ENCODE assay signal across 9 cellular contexts in the genomic region with DNA sequence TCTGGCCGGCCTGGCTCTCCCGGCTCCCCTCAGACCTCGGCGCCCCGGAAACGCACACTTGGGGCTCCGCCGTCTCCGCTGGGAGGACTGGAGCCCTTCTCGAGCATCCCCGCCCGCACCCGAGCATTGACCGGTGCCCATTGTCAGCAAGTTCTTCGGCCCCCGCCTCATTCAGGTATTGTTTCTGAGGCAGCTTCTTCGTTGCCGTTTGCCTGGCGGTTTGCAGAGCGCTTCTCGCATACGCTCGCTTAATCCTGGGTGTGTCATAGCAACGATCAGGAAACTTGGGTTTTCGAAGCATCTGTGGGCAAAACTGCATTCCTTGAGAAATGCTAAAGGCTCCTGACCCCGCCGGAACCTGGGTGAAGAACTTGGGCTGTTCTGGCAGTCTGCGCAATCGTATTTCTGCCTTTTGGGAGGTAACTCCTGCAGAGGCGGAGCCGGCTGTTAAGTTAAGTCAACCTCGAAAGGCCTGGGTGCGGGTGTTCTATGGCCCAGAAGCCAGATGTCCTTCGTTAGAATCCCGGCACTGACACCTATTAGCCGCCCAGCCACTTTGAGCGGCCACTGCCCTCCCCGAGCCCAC. TPM values are rescaled to one million over a fixed set of nuclear protein-coding genes. Genes with fewer than 3 reads are reported as not detected.
DNase-seq lines count a peak whose midpoint lies in the region; ATAC-seq, FAIRE-seq and TF ChIP-seq lines count a peak whose summit lies in the region.
"Had no signal": no experiment of that assay in that cellular context is flagged by ENCODE, and none has a peak within 500 bp of the region (broad histone marks: within the 10 kb centered on the region; RNA-seq: fewer than 3 reads in every experiment).

No MANE protein-coding gene starts in this region.

- H2AFZ ChIP-seq in KMS-11 (ENCODE audit: low read depth) (no peak overlapping the region), HepG2 (ENCODE audit: low read length) (no peak overlapping the region)

- DNase-seq in ELF-1 (ENCODE audit: low read depth, low spot score) (peak; percentile 69), T-helper 2 cell (peak in 4 of 5 experiments; percentile 14 to 61 (median 27)), choroid plexus epithelial cell (ENCODE audit: low read depth) (peak; percentile 61), HepG2 (ENCODE audit: low spot score) (peak; percentile 48), GM19238 (ENCODE audit: insufficient read length, low spot score) (no peak)
- DNase-seq in stimulated activated CD4-positive, alpha-beta T cell treated with anti-CD3 and anti-CD28 coated beads, Interleukin-4, amount 100 ng/mL, for 24 hours = peak; percentile 43

- ATAC-seq in GM21619 (IDR thresholded peaks at IDR 0.05; ENCODE audit: unreplicated experiment) (peak; percentile 23), HepG2 (peak; percentile 72)

- no peaks in the 10 kb centered on the region for H4K20me1 ChIP-seq in KMS-11 (ENCODE audit: insufficient read depth)
- no peaks in the 10 kb centered on the region for H4K20me1 ChIP-seq in HepG2 (ENCODE audit: insufficient read depth, low read length)

- H3K4me1 ChIP-seq in KMS-11 (ENCODE audit: low read depth, poor library complexity, severe bottlenecking) (peaks cover 22% of the 10 kb centered on the region), HepG2 (ENCODE audit: insufficient read depth, low read length) (peaks cover 47% of the 10 kb centered on the region)

- H3K27ac ChIP-seq in KMS-11 = peak overlapping the region; percentile 30; the same call in 1 of the 2 replicates
- H3K27ac ChIP-seq in HepG2 (ENCODE audit: extremely low read length, insufficient read depth, low read length) = peak overlapping the region; percentile 65

- WGBS in HepG2 (ENCODE audit: low lambda C conversion rate) = 2% methylated on average over 19 of the region's 38 CpGs

- POLR2A ChIA-PET in HepG2 (lab: Yijun Ruan, JAX) = no interaction called here

- no peak for TF ChIP-seq RAD21 in HepG2 (CRISPR knock-in tag; IDR thresholded peaks at IDR 0.05)

- H3K4me3 ChIP-seq in KMS-11 (IDR thresholded peaks at IDR 0.05; ENCODE audit: insufficient read depth, low read depth, low read length) = no peak overlapping the region
- H3K4me3 ChIP-seq in choroid plexus epithelial cell (ENCODE audit: low read depth, low read length) = peak overlapping the region; percentile 89
- peak overlapping the region; percentile 91 to 98 (median 92) for H3K4me3 ChIP-seq in HepG2 (replicated peaks in 1 of 3; ENCODE audit: insufficient read depth in 1 of 3, low read depth in 2 of 3, low read length in 3 of 3)

- peak overlapping the region; percentile 12; the same call in 1 of the 2 replicates for H3K9ac ChIP-seq in KMS-11
- peak overlapping the region; percentile 71 for H3K9ac ChIP-seq in HepG2 (ENCODE audit: insufficient read depth, low read depth, low read length)

- H3K4me2 ChIP-seq in KMS-11 = peak overlapping the region; percentile 73
- H3K4me2 ChIP-seq in HepG2 (ENCODE audit: low read depth, low read length) = peak overlapping the region; percentile 87

- TF ChIP-seq POLR2A in HepG2 (IDR thresholded peaks at IDR 0.05; ENCODE audit: insufficient read depth in 1 of 2, low read depth in 2 of 2, low read length in 2 of 2) = no peak

- CTCF ChIA-PET in HepG2 (lab: Yijun Ruan, JAX; ENCODE audit: low intra/inter-chr PET ratio, low total read pairs) = no interaction called here

- TF ChIP-seq CTCF in KMS-11 (conservative IDR thresholded peaks at IDR 0.05; ENCODE audit: low read depth, low read length) = no peak
- TF ChIP-seq CTCF in choroid plexus epithelial cell (conservative IDR thresholded peaks at IDR 0.05; ENCODE audit: low read depth, low read length) = no peak
- TF ChIP-seq CTCF in HepG2 (CRISPR knock-in tag; IDR thresholded peaks at IDR 0.05) = no peak

- H3K27me3 ChIP-seq in KMS-11 (ENCODE audit: insufficient read depth, low read depth) (no peaks in the 10 kb centered on the region), HepG2 (ENCODE audit: control insufficient read depth in 1 of 2, insufficient read depth in 2 of 2, low read length in 2 of 2) (no peaks in the 10 kb centered on the region; a peak in 1 of 5 replicates)

- H3K36me3 ChIP-seq in KMS-11 (ENCODE audit: insufficient read depth) = no peaks in the 10 kb centered on the region
- H3K36me3 ChIP-seq in HepG2 (replicated peaks in 1 of 2; ENCODE audit: control insufficient read depth in 1 of 2, insufficient read depth in 2 of 2, low read length in 2 of 2) = no peaks in the 10 kb centered on the region

- H3K9me3 ChIP-seq in HepG2 (ENCODE audit: low read length) = no peaks in the 10 kb centered on the region

- intact Hi-C loops in HepG2 (cut with micrococcal nuclease; ENCODE audit: unreplicated experiment) = loop anchor here (2.0 to 5.0 kb wide), 2 partner anchors 27 to 138 kb away; a partner anchor contains a TSS

- in situ Hi-C loops in HepG2 (cut with HindIII; ENCODE audit: extremely low pct_ligation_motif_present, low pct_unique_long_range_greater_than_20kb) = no loop called here

- no TSS peak for BruUV-seq in HepG2 (replicated peaks; lab: Mats Ljungman, UMichigan)

- H3K79me2 ChIP-seq in KMS-11 (ENCODE audit: insufficient read depth, low read depth) (peaks cover 42% of the 10 kb centered on the region), HepG2 (ENCODE audit: insufficient read depth, low read length) (peaks cover 60% of the 10 kb centered on the region)

- no peak for TF ChIP-seq EP300 in HepG2 (IDR thresholded peaks at IDR 0.05; ENCODE audit: low read depth in 2 of 2, low read length in 2 of 2)
- TF ChIP-seq EP300 in HepG2 (CRISPR knock-in tag; IDR thresholded peaks at IDR 0.05; ENCODE audit: borderline replicate concordance) = no peak

- peak; percentile 61 for FAIRE-seq in HepG2 (lab: Jason Lieb, UNC)
- FAIRE-seq: frontal cortex had no signal

RNA-seq across cellular contexts. Expression of a gene that starts 0.5 kb away (rescaled TPM):
- 27.3 and 52.3 TPM in 2 replicates for total RNA-seq in HepG2 (2016; rRNA removed; fragmentation: Illumina TruSeq; extraction: Trizol)
- 3.7 and 3.9 TPM in 2 replicates for total RNA-seq in HepG2 (2016; cell fraction: cytosol; rRNA removed; fragmentation: Illumina TruSeq; extraction: Trizol; ENCODE audit: low read depth)
- 28.0 and 52.9 TPM in 2 replicates for total RNA-seq in HepG2 (2016; cell fraction: insoluble cytoplasmic fraction; rRNA removed; fragmentation: Illumina TruSeq; extraction: Trizol)
- 10.2 and 11.8 TPM in 2 replicates for total RNA-seq in HepG2 (2016; cell fraction: membrane; rRNA removed; fragmentation: Illumina TruSeq; extraction: Trizol)
- total RNA-seq in HepG2 (2016; cell fraction: nucleus; rRNA removed; fragmentation: Illumina TruSeq; extraction: Trizol) = 10.8 and 11.2 TPM in 2 replicates
- polyA plus RNA-seq in HepG2 (2011; rRNA removed) = 9.6 and 12.5 TPM in 2 replicates
- polyA plus RNA-seq in HepG2 (2011; cell fraction: cytosol; rRNA removed) = 4.6 and 9.0 TPM in 2 replicates
- 2.5 and 3.9 TPM in 2 replicates for polyA plus RNA-seq in HepG2 (2011; cell fraction: nucleus; rRNA removed)
- polyA plus RNA-seq in HepG2 (2012) = 13.2 and 17.7 TPM in 2 replicates
- polyA plus RNA-seq in HepG2 (2016; cell fraction: cytosol; fragmentation: Illumina TruSeq; extraction: Trizol; ENCODE audit: low read depth) = 2.5 and 2.7 TPM in 2 replicates
- 30.5 and 35.4 TPM in 2 replicates for polyA plus RNA-seq in HepG2 (2016; cell fraction: insoluble cytoplasmic fraction; fragmentation: Illumina TruSeq; extraction: Trizol; ENCODE audit: low read depth)
- polyA plus RNA-seq in HepG2 (2016; cell fraction: membrane; fragmentation: Illumina TruSeq; extraction: Trizol; ENCODE audit: low read depth) = 6.1 and 6.2 TPM in 2 replicates
- 11.0 and 12.3 TPM in 2 replicates for polyA plus RNA-seq in HepG2 (2016; cell fraction: nucleus; fragmentation: Illumina TruSeq; extraction: Trizol; ENCODE audit: insufficient read depth, low read depth)
- 4.3 and 5.5 TPM in 2 replicates for polyA minus RNA-seq in HepG2 (2011; rRNA and poly(A)+ RNA removed; ENCODE audit: low replicate concordance)
- 6.6 and 7.2 TPM in 2 replicates for polyA minus RNA-seq in HepG2 (2011; cell fraction: cytosol; rRNA and poly(A)+ RNA removed)
- polyA minus RNA-seq in HepG2 (2011; cell fraction: nucleus; rRNA and poly(A)+ RNA removed) = 4.8 and 11.6 TPM in 2 replicates

RNA-seq across cellular contexts. Expression of a gene that starts 0.7 kb away (rescaled TPM):
- total RNA-seq in HepG2 (2016; rRNA removed; fragmentation: Illumina TruSeq; extraction: Trizol) = 7.5 and 11.3 TPM in 2 replicates
- 1.4 and 1.7 TPM in 2 replicates for total RNA-seq in HepG2 (2016; cell fraction: cytosol; rRNA removed; fragmentation: Illumina TruSeq; extraction: Trizol; ENCODE audit: low read depth)
- total RNA-seq in HepG2 (2016; cell fraction: insoluble cytoplasmic fraction; rRNA removed; fragmentation: Illumina TruSeq; extraction: Trizol) = 7.7 and 10.8 TPM in 2 replicates
- total RNA-seq in HepG2 (2016; cell fraction: membrane; rRNA removed; fragmentation: Illumina TruSeq; extraction: Trizol) = 1.6 and 1.8 TPM in 2 replicates
- 11.1 and 15.1 TPM in 2 replicates for total RNA-seq in HepG2 (2016; cell fraction: nucleus; rRNA removed; fragmentation: Illumina TruSeq; extraction: Trizol)
- polyA plus RNA-seq in HepG2 (2011; rRNA removed) = 7.2 and 7.4 TPM in 2 replicates
- 3.2 and 4.5 TPM in 2 replicates for polyA plus RNA-seq in HepG2 (2011; cell fraction: cytosol; rRNA removed)
- polyA plus RNA-seq in HepG2 (2011; cell fraction: nucleus; rRNA removed) = 17.3 and 18.9 TPM in 2 replicates
- 6.2 and 7.8 TPM in 2 replicates for polyA plus RNA-seq in HepG2 (2012)
- 0.18 and 0.27 TPM in 2 replicates for polyA plus RNA-seq in HepG2 (2016; cell fraction: cytosol; fragmentation: Illumina TruSeq; extraction: Trizol; ENCODE audit: low read depth)
- polyA plus RNA-seq in HepG2 (2016; cell fraction: insoluble cytoplasmic fraction; fragmentation: Illumina TruSeq; extraction: Trizol; ENCODE audit: low read depth) = 4.4 and 4.9 TPM in 2 replicates
- 0.26 and 0.31 TPM in 2 replicates for polyA plus RNA-seq in HepG2 (2016; cell fraction: membrane; fragmentation: Illumina TruSeq; extraction: Trizol; ENCODE audit: low read depth)
- polyA plus RNA-seq in HepG2 (2016; cell fraction: nucleus; fragmentation: Illumina TruSeq; extraction: Trizol; ENCODE audit: insufficient read depth, low read depth) = 12.3 and 14.0 TPM in 2 replicates
- polyA minus RNA-seq in HepG2 (2011; rRNA and poly(A)+ RNA removed; ENCODE audit: low replicate concordance) = 8.9 and 18.6 TPM in 2 replicates
- polyA minus RNA-seq in HepG2 (2011; cell fraction: cytosol; rRNA and poly(A)+ RNA removed) = 5.2 and 12.1 TPM in 2 replicates
- polyA minus RNA-seq in HepG2 (2011; cell fraction: nucleus; rRNA and poly(A)+ RNA removed) = 60.4 and 61.2 TPM in 2 replicates

RNA-seq across cellular contexts. Expression of a gene that starts 28.1 kb away (rescaled TPM):
- 0.48 and 0.93 TPM in 2 replicates for total RNA-seq in HepG2 (2016; rRNA removed; fragmentation: Illumina TruSeq; extraction: Trizol)
- 0.26 TPM in 1 of 2 replicates, not detected in the other for total RNA-seq in HepG2 (2016; cell fraction: cytosol; rRNA removed; fragmentation: Illumina TruSeq; extraction: Trizol; ENCODE audit: low read depth)
- 0.56 and 0.77 TPM in 2 replicates for total RNA-seq in HepG2 (2016; cell fraction: insoluble cytoplasmic fraction; rRNA removed; fragmentation: Illumina TruSeq; extraction: Trizol)
- 0.28 and 0.31 TPM in 2 replicates for total RNA-seq in HepG2 (2016; cell fraction: membrane; rRNA removed; fragmentation: Illumina TruSeq; extraction: Trizol)
- total RNA-seq in HepG2 (2016; cell fraction: nucleus; rRNA removed; fragmentation: Illumina TruSeq; extraction: Trizol) = 0.28 and 0.56 TPM in 2 replicates
- 0.45 and 0.46 TPM in 2 replicates for polyA plus RNA-seq in HepG2 (2011; rRNA removed)
- 0.28 and 0.43 TPM in 2 replicates for polyA plus RNA-seq in HepG2 (2011; cell fraction: cytosol; rRNA removed)
- polyA plus RNA-seq in HepG2 (2011; cell fraction: nucleus; rRNA removed) = 0.23 and 0.26 TPM in 2 replicates
- polyA plus RNA-seq in HepG2 (2012) = 0.45 and 0.97 TPM in 2 replicates
- 0.09 and 0.18 TPM in 2 replicates for polyA plus RNA-seq in HepG2 (2016; cell fraction: cytosol; fragmentation: Illumina TruSeq; extraction: Trizol; ENCODE audit: low read depth)
- 0.78 and 1.4 TPM in 2 replicates for polyA plus RNA-seq in HepG2 (2016; cell fraction: insoluble cytoplasmic fraction; fragmentation: Illumina TruSeq; extraction: Trizol; ENCODE audit: low read depth)
- polyA plus RNA-seq in HepG2 (2016; cell fraction: membrane; fragmentation: Illumina TruSeq; extraction: Trizol; ENCODE audit: low read depth) = 0.22 and 0.45 TPM in 2 replicates
- polyA plus RNA-seq in HepG2 (2016; cell fraction: nucleus; fragmentation: Illumina TruSeq; extraction: Trizol; ENCODE audit: insufficient read depth, low read depth) = 0.39 TPM in 1 of 2 replicates, not detected in the other
- 1.9 and 2.0 TPM in 2 replicates for polyA minus RNA-seq in HepG2 (2011; rRNA and poly(A)+ RNA removed; ENCODE audit: low replicate concordance)
- polyA minus RNA-seq in HepG2 (2011; cell fraction: cytosol; rRNA and poly(A)+ RNA removed) = 0.44 TPM in 1 of 2 replicates, not detected in the other
- 0.25 and 0.64 TPM in 2 replicates for polyA minus RNA-seq in HepG2 (2011; cell fraction: nucleus; rRNA and poly(A)+ RNA removed)
